In the genomic region with DNA sequence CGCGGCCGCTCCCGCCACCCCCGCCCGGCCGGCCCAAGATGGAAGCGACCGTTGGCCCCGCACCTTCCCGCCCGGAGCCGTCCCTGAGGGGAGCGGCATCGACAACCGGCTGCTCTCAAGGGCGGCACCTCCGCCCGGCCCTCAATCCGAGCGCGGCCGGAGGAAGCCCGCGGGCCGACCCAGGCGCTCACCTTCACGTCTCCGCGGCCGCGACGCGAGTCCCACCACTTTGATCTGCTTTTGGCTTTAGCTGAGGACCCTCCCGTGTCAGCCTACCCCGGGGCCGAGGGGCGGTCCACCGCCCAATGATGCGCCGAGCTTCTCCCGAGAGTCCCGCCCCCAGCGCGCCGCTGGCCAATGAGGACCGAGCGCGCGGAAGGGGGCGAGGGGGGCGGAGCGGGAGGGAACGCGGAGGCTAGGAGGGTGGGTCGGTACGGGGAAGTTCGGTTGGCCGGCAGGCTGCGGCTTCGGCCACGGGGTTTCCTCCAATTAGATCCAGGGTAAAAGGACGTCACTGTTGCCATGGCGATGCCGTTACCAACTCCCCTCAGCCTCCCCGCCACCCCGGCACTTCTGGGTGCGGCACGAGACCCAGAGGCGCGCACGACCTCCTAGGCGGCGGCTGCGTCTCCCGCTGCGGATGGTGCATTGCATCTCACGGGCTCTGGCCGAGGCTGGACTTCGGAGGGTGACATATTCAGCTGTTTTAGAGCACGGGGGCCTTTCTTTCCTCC, we compare ENCODE assay signal across 8 cellular contexts. TPM values are rescaled to one million over a fixed set of nuclear protein-coding genes. Genes with fewer than 3 reads are reported as not detected.
A peak's percentile ranks its signal among the peaks of the same experiment; 100 is the strongest.
DNase-seq lines count a peak whose midpoint lies in the region; ATAC-seq and TF ChIP-seq lines count a peak whose summit lies in the region.

A gene (minus strand): TSS at position 248 of the 734 bp plus-strand sequence. CDS start 545 bp downstream, outside the sequence.

- ATAC-seq in GM19043 (IDR thresholded peaks at IDR 0.05; ENCODE audit: low read depth, unreplicated experiment) (peak; percentile 95), HG03378 (IDR thresholded peaks at IDR 0.05; ENCODE audit: unreplicated experiment) (peak; percentile 95)

- DNase-seq in AG10803 (ENCODE audit: low read depth) (peak; percentile 99), NCI-H460 (ENCODE audit: extremely low read depth, low read depth) (peak; percentile 97), cerebellar nuclear complex (lab: John Stamatoyannopoulos, UW) (peak; percentile 96 to 98), islet precursor cell (peak; percentile 99)
- peak; percentile 97 for DNase-seq in activated CD4-positive, CD25-positive, alpha-beta regulatory T cell treated with anti-CD3 and anti-CD28 coated beads, Interleukin-2, amount 50 U/mL, for 72 hours
- DNase-seq in stimulated activated CD4-positive, alpha-beta T cell treated with anti-CD3 and anti-CD28 coated beads, Interleukin-12 subunit alpha, Interleukin-12 subunit beta, amount 100 ng/mL, for 48 hours (ENCODE audit: low read depth in 2 of 3, low spot score in 1 of 3) = peak; percentile 91 to 97 (median 93)

- peak within 1 kb of the TSS; percentile 93 for H3K4me3 ChIP-seq in AG10803 (ENCODE audit: low read length)

- TF ChIP-seq CTCF in AG10803 (conservative IDR thresholded peaks at IDR 0.05; ENCODE audit: low read length) = no peak

RNA-seq across cellular contexts. Expression of the gene that starts here (rescaled TPM):
- 434 and 443 TPM in 2 replicates for total RNA-seq in NCI-H460 (2014; rRNA removed; shearing (Covaris generic))
- polyA plus RNA-seq in NCI-H460 (2014; cell fraction: nucleus; rRNA removed) = 181 and 258 TPM in 2 replicates

Comparison
In these comparisons a context has a peak if more than half of its experiments do, and no peak if none do; other contexts are left out.
1. Peak in every context shown above with its lines: DNase-seq, ATAC-seq and H3K4me3 ChIP-seq.